In the genomic region with DNA sequence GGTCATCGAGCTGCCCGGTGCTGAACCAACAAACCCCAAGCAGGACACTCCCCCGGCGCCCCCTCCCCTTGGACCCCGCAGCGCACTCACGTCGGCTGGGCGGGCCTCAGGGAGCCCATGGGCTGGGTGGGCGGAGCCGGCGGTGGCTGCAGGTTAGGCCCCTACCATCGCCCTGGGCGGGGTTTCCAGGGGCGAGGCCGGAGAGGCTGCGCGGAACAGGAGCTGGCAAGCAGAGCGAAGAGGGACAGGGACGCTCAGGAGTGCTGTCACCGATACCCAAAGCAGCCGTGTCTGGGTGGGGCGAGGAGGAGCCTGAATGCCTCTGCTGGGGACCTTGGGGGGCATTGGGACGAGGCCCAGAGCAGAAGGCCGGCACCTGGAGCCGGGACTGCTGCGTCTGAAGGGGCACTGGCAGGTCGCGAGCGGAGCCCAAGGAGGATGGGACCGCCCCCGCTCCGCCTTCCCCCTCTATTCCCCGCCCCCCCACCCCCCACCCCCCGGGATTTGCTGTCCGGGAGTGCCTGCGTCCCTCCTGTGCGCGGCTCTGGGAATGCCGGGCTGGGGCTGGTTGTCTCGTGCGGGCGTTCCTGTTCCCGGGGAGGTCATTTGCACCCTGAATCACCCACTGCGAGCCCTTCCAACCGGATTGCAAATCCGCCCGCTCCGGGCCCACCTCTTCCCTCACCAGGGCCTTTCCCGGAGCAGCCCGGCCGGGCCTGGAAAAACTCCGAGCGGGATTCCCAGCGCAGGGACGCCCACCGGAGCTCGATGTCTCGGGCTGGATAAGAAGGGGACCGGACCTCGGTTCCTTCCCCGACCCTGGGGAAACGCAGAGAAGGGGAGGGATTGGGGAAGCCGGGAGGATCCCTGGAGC, we compare ENCODE assay signal across 8 cellular contexts. TPM values are rescaled to one million over a fixed set of nuclear protein-coding genes. Genes with fewer than 3 reads are reported as not detected.
DNase-seq lines count a peak whose midpoint lies in the region; ATAC-seq and TF ChIP-seq lines count a peak whose summit lies in the region.

No MANE protein-coding gene starts in this region.

- H3K4me1 ChIP-seq in gastroesophageal sphincter (peaks cover 0 to 60% (median 43%) of the 10 kb centered on the region in 3 donors), ovary (ENCODE audit: insufficient read depth) (peaks cover 4% of the 10 kb centered on the region), urinary bladder (ENCODE audit: insufficient read depth) (no peaks in the 10 kb centered on the region)

- no peaks in the 10 kb centered on the region for H3K9me3 Mint-ChIP-seq in CD14-positive monocyte

- H3K27ac ChIP-seq in gastroesophageal sphincter: peak overlapping the region in 3 of 4 donors; percentile 60 to 78 (median 60)
- H3K27ac ChIP-seq in ovary: no peak overlapping the region
- H3K27ac ChIP-seq in urinary bladder (ENCODE audit: low read depth): peak overlapping the region; percentile 76

- peaks cover 0 to 33% of the 10 kb centered on the region in 2 donors for H3K36me3 ChIP-seq in gastroesophageal sphincter
- H3K36me3 ChIP-seq in ovary: no peaks in the 10 kb centered on the region
- peaks cover 2% of the 10 kb centered on the region for H3K36me3 ChIP-seq in urinary bladder (ENCODE audit: insufficient read depth)

- no peak for TF ChIP-seq POLR2A in gastroesophageal sphincter (IDR thresholded peaks at IDR 0.05)
- no peak for TF ChIP-seq POLR2A in ovary (IDR thresholded peaks at IDR 0.05)

- peak overlapping the region; percentile 49 for H3K4me3 ChIP-seq in Jurkat, Clone E6-1 (ENCODE audit: low read length)
- peak overlapping the region; percentile 13 to 53 for H3K4me3 ChIP-seq in gastroesophageal sphincter
- H3K4me3 ChIP-seq in ovary: peak overlapping the region; percentile 34
- H3K4me3 ChIP-seq in urinary bladder (ENCODE audit: low read depth, low read length): peak overlapping the region; percentile 47

- peaks cover 55% of the 10 kb centered on the region for H3K4me1 Mint-ChIP-seq in CD14-positive monocyte

- H3K27me3 Mint-ChIP-seq in CD14-positive monocyte (ENCODE audit: low read depth in 3 of 3): peaks cover 0 to 1% (median 0%) of the 10 kb centered on the region in 3 donors

- intact Hi-C loops in CD14-positive monocyte (cut with micrococcal nuclease): no loop called here
- intact Hi-C loops in ovary (cut with DNase I): no loop called here

- peak overlapping the region; percentile 30 to 92 (median 83) for H3K27ac Mint-ChIP-seq in CD14-positive monocyte

- TF ChIP-seq EP300 in gastroesophageal sphincter (IDR thresholded peaks at IDR 0.05) (no peak), ovary (IDR thresholded peaks at IDR 0.05) (no peak)

- no peak for DNase-seq in CD14-positive monocyte (ENCODE audit: low spot score)
- no peak for DNase-seq in Jurkat, Clone E6-1 (ENCODE audit: low read depth, low spot score)
- DNase-seq in SHP77 treated with DMSO at 0.1 percent for 48 hours (lab: John Stamatoyannopoulos, UW): peak; percentile 22
- peak; percentile 91 for DNase-seq in activated effector memory CD4-positive, alpha-beta T cell treated with anti-CD3 and anti-CD28 coated beads, Interleukin-2, amount 50 U/mL, for 16 hours
- peak in 2 of 5 donors; percentile 49 to 51 for DNase-seq in ovary

- TF ChIP-seq CTCF in CD14-positive monocyte (IDR thresholded peaks at IDR 0.05) (no peak), gastroesophageal sphincter (IDR thresholded peaks at IDR 0.05) (no peak), ovary (IDR thresholded peaks at IDR 0.05) (no peak)

- peaks cover 38 to 49% of the 10 kb centered on the region in 2 donors for H3K36me3 Mint-ChIP-seq in CD14-positive monocyte

- H3K9me3 ChIP-seq in gastroesophageal sphincter (no peaks in the 10 kb centered on the region), ovary (no peaks in the 10 kb centered on the region)

- WGBS in gastroesophageal sphincter (ENCODE audit: low coverage in 1 of 2), 2 donors: 4% methylated on average over 5 of the region's 64 CpGs; no CpG with 5 or more reads in 1 of the 2 donors
- WGBS in ovary, 3 donors: 0 to 1% (median 0%) methylated on average over 41 to 64 of the region's 64 CpGs
- WGBS in urinary bladder: under 1% methylated on average over 64 of the region's 64 CpGs

- peaks cover 72% of the 10 kb centered on the region for H3K27me3 ChIP-seq in gastroesophageal sphincter
- H3K27me3 ChIP-seq in ovary: no peaks in the 10 kb centered on the region

- peak overlapping the region; percentile 87 to 93 for H3K4me3 Mint-ChIP-seq in CD14-positive monocyte

- ATAC-seq in GM19438 (IDR thresholded peaks at IDR 0.05; ENCODE audit: low read depth, unreplicated experiment) (peak; percentile 55), gastroesophageal sphincter (peak; percentile 39)

RNA-seq across cellular contexts. Expression of a gene that starts 0.9 kb away (rescaled TPM):
- polyA plus RNA-seq in CD14-positive monocyte (10 to 100 TPM; 47.2 to 55.0 TPM), ovary (10 to 100 TPM in 1 of 2 donors, 1 to 10 TPM in 1; 3.8 to 10.1 TPM), urinary bladder (21.8 TPM)
- polyA plus RNA-seq in Jurkat, Clone E6-1 (2012; ENCODE audit: insufficient read depth, insufficient read length): 35.7 TPM
- total RNA-seq in gastroesophageal sphincter (10 to 100 TPM; 11.6 to 18.1 (median 12.8) TPM), ovary (10 to 100 TPM in 3 of 7 donors, 1 to 10 TPM in 4; 3.7 to 41.7 (median 8.7) TPM), urinary bladder (12.9 TPM)

RNA-seq across cellular contexts. Expression of a gene that starts 58.8 kb away (rescaled TPM):
- polyA plus RNA-seq in CD14-positive monocyte: 10 to 100 TPM; 12.8 to 15.0 TPM
- 21.0 TPM for polyA plus RNA-seq in Jurkat, Clone E6-1 (2012; ENCODE audit: insufficient read depth, insufficient read length)
- 10 to 100 TPM; 17.8 to 36.5 (median 29.2) TPM for total RNA-seq in gastroesophageal sphincter
- 10 to 100 TPM; 14.7 to 38.4 (median 36.7) TPM for total RNA-seq in ovary
- polyA plus RNA-seq in ovary: 10 to 100 TPM; 13.0 to 13.7 TPM
- total RNA-seq in urinary bladder: 14.2 TPM
- polyA plus RNA-seq in urinary bladder: 21.8 TPM

Comparison
In these comparisons a context has a peak if more than half of its experiments do, and no peak if none do; other contexts are left out.
1. DNase-seq: peak in SHP77 treated with DMSO at 0.1 percent for 48 hours (single experiment) and activated effector memory CD4-positive, alpha-beta T cell treated with anti-CD3 and anti-CD28 coated beads, Interleukin-2, amount 50 U/mL, for 16 hours (single experiment); none in CD14-positive monocyte (single experiment) and Jurkat, Clone E6-1 (single experiment).
2. H3K27ac ChIP-seq: peak in gastroesophageal sphincter (3 of 4) and urinary bladder (single experiment); none in ovary (0 of 2).
3. Peak in every context shown above with its lines, with median percentiles within 50 percentile points of each other: H3K4me3 ChIP-seq.